Comparison of ENCODE assay signal across 10 cellular contexts in genomic region chr19:19892055-19892941, GRCh38. TPM values are rescaled to one million over a fixed set of nuclear protein-coding genes. Genes with fewer than 3 reads are reported as not detected.
A peak's percentile ranks its signal among the peaks of the same experiment; 100 is the strongest.
DNase-seq lines count a peak whose midpoint lies in the region; ATAC-seq, FAIRE-seq and TF ChIP-seq lines count a peak whose summit lies in the region.
"Not testable (repeated sequence)": the region's sequence is repeated elsewhere in the genome, so short reads cannot be mapped to it uniquely, and the experiment has no call there.
"Had no signal": no experiment of that assay in that cellular context is flagged by ENCODE, and none has a peak within 500 bp of the region (broad histone marks: within the 10 kb centered on the region; RNA-seq: fewer than 3 reads in every experiment).

No MANE protein-coding gene starts in this region.

- H3K36me3 ChIP-seq in BLaER1 (peaks cover 94% of the 10 kb centered on the region), HUES64 (ENCODE audit: insufficient read depth, low read length) (peaks cover 70% of the 10 kb centered on the region), HepG2 (replicated peaks in 1 of 2; ENCODE audit: control insufficient read depth in 1 of 2, insufficient read depth in 2 of 2, low read length in 2 of 2) (peaks cover 4 to 32% of the 10 kb centered on the region in 2 experiments; a peak in 4 of 5 replicates), thoracic aorta (peaks cover 20% of the 10 kb centered on the region)
- not testable (repeated sequence) for H3K36me3 ChIP-seq in GM12878 (ENCODE audit: control insufficient read depth in 2 of 2, insufficient read depth in 2 of 2, low read length in 1 of 2); endothelial cell of umbilical vein (ENCODE audit: control insufficient read depth in 2 of 2, extremely low read depth in 1 of 2, insufficient read depth in 2 of 2, low read length in 2 of 2)

- H3K27ac Mint-ChIP-seq in progenitor cell of endocrine pancreas: peak overlapping the region; percentile 91

- H3K27me3 Mint-ChIP-seq in progenitor cell of endocrine pancreas: not testable (repeated sequence)

- not testable (repeated sequence) for FAIRE-seq in GM12878 (lab: Jason Lieb, UNC); endothelial cell of umbilical vein (lab: Jason Lieb, UNC); HepG2 (lab: Jason Lieb, UNC)

- H3K9me3 Mint-ChIP-seq in progenitor cell of endocrine pancreas (ENCODE audit: low read depth): peaks cover 50% of the 10 kb centered on the region

- POLR2A ChIA-PET in GM12878 (lab: Charles Lee); endothelial cell of umbilical vein (lab: Charles Lee); HepG2 (lab: Yijun Ruan, JAX): not testable (repeated sequence)

- WGBS in HUES64: 94% methylated on average over 1 of the region's 3 CpGs
- 98% methylated on average over 3 of the region's 3 CpGs for WGBS in GM12878 (ENCODE audit: insufficient coverage, insufficient replicate concordance, low lambda C conversion rate, missing lambda C conversion rate)
- WGBS in HepG2 (ENCODE audit: low lambda C conversion rate): 100% methylated on average over 3 of the region's 3 CpGs

- not testable (repeated sequence) for TF ChIP-seq POLR2A in GM12878 (IDR thresholded peaks at IDR 0.05; ENCODE audit: low read depth, low read length); endothelial cell of umbilical vein (IDR thresholded peaks at IDR 0.05; ENCODE audit: low read depth, low read length); HepG2 (IDR thresholded peaks at IDR 0.05; ENCODE audit: insufficient read depth in 1 of 2, low read depth in 2 of 2, low read length in 2 of 2)

- in situ Hi-C loops in GM12878 (cut with MboI); HepG2 (cut with HindIII; ENCODE audit: extremely low pct_ligation_motif_present, low pct_unique_long_range_greater_than_20kb): not testable (repeated sequence)

- TF ChIP-seq EP300 in GM12878 (IDR thresholded peaks at IDR 0.05; ENCODE audit: borderline replicate concordance in 1 of 2, control insufficient read depth in 1 of 2, low read depth in 2 of 2, low read length in 2 of 2); HepG2 (IDR thresholded peaks at IDR 0.05; ENCODE audit: low read depth in 2 of 2, low read length in 2 of 2); HepG2 (CRISPR knock-in tag; IDR thresholded peaks at IDR 0.05; ENCODE audit: borderline replicate concordance): not testable (repeated sequence)

- H2AFZ ChIP-seq in GM12878 (ENCODE audit: control insufficient read depth, low read depth, low read length); endothelial cell of umbilical vein (ENCODE audit: low read depth, low read length); HepG2 (ENCODE audit: low read length): not testable (repeated sequence)

- dilution Hi-C loops in endothelial cell of umbilical vein (cut with MboI; ENCODE audit: extremely low pct_ligation_motif_present, low sequenced_read_pairs): not testable (repeated sequence)

- H3K4me2 ChIP-seq in BLaER1; GM12878 (ENCODE audit: control insufficient read depth, insufficient read depth); endothelial cell of umbilical vein (ENCODE audit: insufficient read depth, low read length); HepG2 (ENCODE audit: low read depth, low read length): not testable (repeated sequence)

- CTCF ChIA-PET in GM12878 (lab: Yijun Ruan, JAX); endothelial cell of umbilical vein (lab: Charles Lee); HepG2 (lab: Yijun Ruan, JAX; ENCODE audit: low intra/inter-chr PET ratio, low total read pairs): not testable (repeated sequence)

- not testable (repeated sequence) for TF ChIP-seq RAD21 in GM12878 (IDR thresholded peaks at IDR 0.05; ENCODE audit: insufficient read depth, low read depth, low read length); HepG2 (CRISPR knock-in tag; IDR thresholded peaks at IDR 0.05)

- not testable (repeated sequence) for H3K4me1 Mint-ChIP-seq in progenitor cell of endocrine pancreas (ENCODE audit: low read depth)

- peaks cover 71% of the 10 kb centered on the region for H3K36me3 Mint-ChIP-seq in progenitor cell of endocrine pancreas (ENCODE audit: insufficient read depth)

- TSS peak; percentile 52 for BruUV-seq in GM12878 (replicated peaks; lab: Mats Ljungman, UMichigan)
- TSS peak; percentile 17 for BruUV-seq in endothelial cell of umbilical vein (replicated peaks; lab: Mats Ljungman, UMichigan)
- TSS peak; percentile 36 for BruUV-seq in HepG2 (replicated peaks; lab: Mats Ljungman, UMichigan)

- not testable (repeated sequence) for H3K79me2 ChIP-seq in GM12878 (ENCODE audit: control insufficient read depth, insufficient read depth, low read length); endothelial cell of umbilical vein (ENCODE audit: control insufficient read depth, insufficient read depth, low read length); HepG2 (ENCODE audit: insufficient read depth, low read length)

- H4K20me1 ChIP-seq in BLaER1; GM12878 (ENCODE audit: control insufficient read depth, insufficient read depth); endothelial cell of umbilical vein (replicated peaks; ENCODE audit: control insufficient read depth, extremely low read depth, insufficient read depth, low read length); HepG2 (ENCODE audit: insufficient read depth, low read length): not testable (repeated sequence)

- H3K27ac ChIP-seq in BLaER1; HUES64 (ENCODE audit: low read depth, low read length); GM12878 (ENCODE audit: control insufficient read depth, insufficient read depth); endothelial cell of umbilical vein (ENCODE audit: insufficient read depth, low read depth, low read length); HepG2 (ENCODE audit: extremely low read length, insufficient read depth, low read length); thoracic aorta: not testable (repeated sequence)

- SMC1A ChIA-PET in GM12878 (lab: Charles Lee; ENCODE audit: uncharacterized antibody, unreplicated experiment): not testable (repeated sequence)

- not testable (repeated sequence) for H3K9ac ChIP-seq in BLaER1; HUES64 (ENCODE audit: low read depth, low read length); GM12878 (ENCODE audit: control insufficient read depth, insufficient read depth, low read length); endothelial cell of umbilical vein (replicated peaks; ENCODE audit: extremely low read depth, insufficient read depth, low read length); HepG2 (ENCODE audit: insufficient read depth, low read depth, low read length)

- peak; percentile 22 for DNase-seq in OCI-M1 (lab: John Stamatoyannopoulos, UW)
- not testable (repeated sequence) for DNase-seq in GM12878 (ENCODE audit: low read depth, low spot score); endothelial cell of umbilical vein (ENCODE audit: low read depth, low spot score); HepG2 (ENCODE audit: low spot score); progenitor cell of endocrine pancreas (ENCODE audit: low spot score, unreplicated experiment); thoracic aorta (ENCODE audit: low spot score)

- H3K4me3 ChIP-seq in BLaER1 (peak overlapping the region; percentile 54), HUES64 (ENCODE audit: low read length) (peak overlapping the region; percentile 16; the same call in 1 of the 2 replicates), thoracic aorta (peak overlapping the region; percentile 3)
- not testable (repeated sequence) for H3K4me3 ChIP-seq in GM12878; endothelial cell of umbilical vein (replicated peaks in 1 of 3; ENCODE audit: insufficient read depth in 1 of 3, low read depth in 1 of 3, low read length in 3 of 3); HepG2 (replicated peaks in 1 of 3; ENCODE audit: insufficient read depth in 1 of 3, low read depth in 2 of 3, low read length in 3 of 3)

- not testable (repeated sequence) for H3K27me3 ChIP-seq in BLaER1; HUES64 (ENCODE audit: insufficient read depth, low read length); GM12878 (replicated peaks in 1 of 2; ENCODE audit: control insufficient read depth in 2 of 2, insufficient read depth in 2 of 2, low read length in 1 of 2); endothelial cell of umbilical vein (ENCODE audit: control insufficient read depth in 2 of 2, insufficient read depth in 2 of 2, low read length in 2 of 2); HepG2 (ENCODE audit: control insufficient read depth in 1 of 2, insufficient read depth in 2 of 2, low read length in 2 of 2); thoracic aorta (replicated peaks; ENCODE audit: insufficient read depth)

- not testable (repeated sequence) for H3K4me3 Mint-ChIP-seq in progenitor cell of endocrine pancreas (ENCODE audit: low read depth)

- not testable (repeated sequence) for H3K9me1 ChIP-seq in endothelial cell of umbilical vein (replicated peaks; ENCODE audit: control insufficient read depth, extremely low read depth, insufficient read depth, low read length)

- intact Hi-C loops in GM12878 (cut with micrococcal nuclease; ENCODE audit: unreplicated experiment); endothelial cell of umbilical vein (cut with micrococcal nuclease); HepG2 (cut with micrococcal nuclease; ENCODE audit: unreplicated experiment): not testable (repeated sequence)

- not testable (repeated sequence) for TF ChIP-seq CTCF in GM12878 (IDR thresholded peaks at IDR 0.05 in 2 of 3, conservative IDR thresholded peaks at IDR 0.05 in 1 of 3; ENCODE audit: control insufficient read depth in 2 of 3, extremely low read depth in 1 of 3, insufficient read depth in 1 of 3, low read depth in 3 of 3, low read length in 3 of 3); endothelial cell of umbilical vein (IDR thresholded peaks at IDR 0.05; ENCODE audit: extremely low read depth in 1 of 2, insufficient read depth in 1 of 2, low read depth in 1 of 2, low read length in 2 of 2); HepG2 (CRISPR knock-in tag; IDR thresholded peaks at IDR 0.05); progenitor cell of endocrine pancreas (IDR thresholded peaks at IDR 0.05; ENCODE audit: unreplicated experiment); thoracic aorta (IDR thresholded peaks at IDR 0.05)

- ATAC-seq in GM12878; HepG2; thoracic aorta (ENCODE audit: insufficient number of reproducible peaks, low FRiP score, low read depth): not testable (repeated sequence)

- RAD21 ChIA-PET in GM12878 (lab: Charles Lee; ENCODE audit: unreplicated experiment): not testable (repeated sequence)

- H3K9me3 ChIP-seq in BLaER1 (peaks cover 100% of the 10 kb centered on the region), HUES64 (ENCODE audit: insufficient read depth, low read depth, low read length) (peaks cover 77% of the 10 kb centered on the region), GM12878 (replicated peaks; ENCODE audit: control insufficient read depth, insufficient read depth, low read length) (peaks cover 28% of the 10 kb centered on the region), HepG2 (ENCODE audit: low read length) (peaks cover 87% of the 10 kb centered on the region), thoracic aorta (peaks cover 91% of the 10 kb centered on the region)
- not testable (repeated sequence) for H3K9me3 ChIP-seq in endothelial cell of umbilical vein (replicated peaks; ENCODE audit: control insufficient read depth, insufficient read depth, low read length)

- H3K4me1 ChIP-seq in BLaER1; HUES64 (ENCODE audit: insufficient read depth, low read length); GM12878 (ENCODE audit: control insufficient read depth, insufficient read depth, low read length); endothelial cell of umbilical vein (ENCODE audit: control insufficient read depth, extremely low read depth, insufficient read depth, low read length); HepG2 (ENCODE audit: insufficient read depth, low read length); thoracic aorta (ENCODE audit: control insufficient read depth in 1 of 2, low read depth in 2 of 2): not testable (repeated sequence)

RNA-seq across cellular contexts. Expression of gene ZNF93, which starts 8.4 kb away (rescaled TPM):
- 46.8 TPM for polyA plus RNA-seq in HUES64 (2013, experiment 1 of 2)
- polyA plus RNA-seq in HUES64 (2013, experiment 2 of 2): 46.1 TPM
- total RNA-seq in GM12878 (2013; cell fraction: nucleolus; rRNA removed): 38.4 and 47.9 TPM in 2 replicates
- 1.1 and 2.0 TPM in 2 replicates for total RNA-seq in GM12878 (2014; rRNA removed)
- 2.1 and 2.6 TPM in 2 replicates for total RNA-seq in GM12878 (2014; rRNA removed; fragmentation: Illumina TruSeq; extraction: Trizol)
- 0.58 and 0.77 TPM in 2 replicates for total RNA-seq in GM12878 (2021)
- polyA plus RNA-seq in GM12878 (2011; ENCODE audit: low read depth): 5.5 TPM
- 7.9 and 8.8 TPM in 2 replicates for polyA plus RNA-seq in GM12878 (2011; rRNA removed)
- polyA plus RNA-seq in GM12878 (2011; cell fraction: cytosol; rRNA removed): 6.4 and 8.5 TPM in 2 replicates
- 6.1 and 6.6 TPM in 2 replicates for polyA plus RNA-seq in GM12878 (2011; cell fraction: nucleus; rRNA removed)
- 4.2 and 4.5 TPM in 2 replicates for polyA plus RNA-seq in GM12878 (2012)
- 2.0 and 2.2 TPM in 2 replicates for polyA plus RNA-seq in GM12878 (2014; fragmentation: Illumina TruSeq; extraction: Trizol)
- 1 to 10 TPM; 1.4 to 1.9 TPM for polyA plus RNA-seq in GM12878 (2014; fragmentation: Nextera tagmentation; extraction: Ambion mirVana)
- 0.70 and 2.0 TPM in 2 replicates for polyA plus RNA-seq in GM12878 (2014; rRNA removed)
- polyA plus RNA-seq in GM12878 (2016; fragmentation: Nextera tagmentation; extraction: Ambion mirVana): 1 to 10 TPM; 2.4 to 3.0 TPM
- 12.1 and 13.5 TPM in 2 replicates for polyA minus RNA-seq in GM12878 (2011; rRNA and poly(A)+ RNA removed)
- 3.1 and 5.1 TPM in 2 replicates for polyA minus RNA-seq in GM12878 (2011; cell fraction: cytosol; rRNA and poly(A)+ RNA removed)
- 5.4 and 9.2 TPM in 2 replicates for polyA minus RNA-seq in GM12878 (2011; cell fraction: nucleus; rRNA and poly(A)+ RNA removed)
- total RNA-seq in endothelial cell of umbilical vein: 5.6 and 9.9 TPM in 2 replicates
- 8.1 and 8.9 TPM in 2 replicates for polyA plus RNA-seq in endothelial cell of umbilical vein
- polyA plus RNA-seq in endothelial cell of umbilical vein (2011; cell fraction: cytosol; rRNA removed): 9.6 and 10.7 TPM in 2 replicates
- polyA plus RNA-seq in endothelial cell of umbilical vein (2011; cell fraction: nucleus; rRNA removed): 13.7 and 19.2 TPM in 2 replicates
- 2.1 and 2.2 TPM in 2 replicates for polyA plus RNA-seq in endothelial cell of umbilical vein (2012)
- polyA minus RNA-seq in endothelial cell of umbilical vein: 13.8 and 14.7 TPM in 2 replicates
- polyA minus RNA-seq in endothelial cell of umbilical vein (2011; cell fraction: cytosol; rRNA and poly(A)+ RNA removed): not detected
- polyA minus RNA-seq in endothelial cell of umbilical vein (2011; cell fraction: nucleus; rRNA and poly(A)+ RNA removed): 21.2 and 30.3 TPM in 2 replicates
- 0.66 and 1.0 TPM in 2 replicates for total RNA-seq in HepG2 (2016; rRNA removed; fragmentation: Illumina TruSeq; extraction: Trizol)
- 0.30 and 0.35 TPM in 2 replicates for total RNA-seq in HepG2 (2016; cell fraction: cytosol; rRNA removed; fragmentation: Illumina TruSeq; extraction: Trizol; ENCODE audit: low read depth)
- 0.61 and 0.97 TPM in 2 replicates for total RNA-seq in HepG2 (2016; cell fraction: insoluble cytoplasmic fraction; rRNA removed; fragmentation: Illumina TruSeq; extraction: Trizol)
- 0.24 and 0.56 TPM in 2 replicates for total RNA-seq in HepG2 (2016; cell fraction: membrane; rRNA removed; fragmentation: Illumina TruSeq; extraction: Trizol)
- 0.40 and 0.97 TPM in 2 replicates for total RNA-seq in HepG2 (2016; cell fraction: nucleus; rRNA removed; fragmentation: Illumina TruSeq; extraction: Trizol)
- polyA plus RNA-seq in HepG2 (2011; rRNA removed): 0.25 and 0.49 TPM in 2 replicates
- 0.24 and 0.35 TPM in 2 replicates for polyA plus RNA-seq in HepG2 (2011; cell fraction: cytosol; rRNA removed)
- 0.32 and 0.40 TPM in 2 replicates for polyA plus RNA-seq in HepG2 (2011; cell fraction: nucleus; rRNA removed)
- polyA plus RNA-seq in HepG2 (2012): 0.40 and 0.59 TPM in 2 replicates
- 0.07 and 0.24 TPM in 2 replicates for polyA plus RNA-seq in HepG2 (2016; cell fraction: cytosol; fragmentation: Illumina TruSeq; extraction: Trizol; ENCODE audit: low read depth)
- 0.87 and 1.4 TPM in 2 replicates for polyA plus RNA-seq in HepG2 (2016; cell fraction: insoluble cytoplasmic fraction; fragmentation: Illumina TruSeq; extraction: Trizol; ENCODE audit: low read depth)
- 0.13 and 0.23 TPM in 2 replicates for polyA plus RNA-seq in HepG2 (2016; cell fraction: membrane; fragmentation: Illumina TruSeq; extraction: Trizol; ENCODE audit: low read depth)
- polyA plus RNA-seq in HepG2 (2016; cell fraction: nucleus; fragmentation: Illumina TruSeq; extraction: Trizol; ENCODE audit: insufficient read depth, low read depth): 0.73 and 1.4 TPM in 2 replicates
- 0.07 and 0.24 TPM in 2 replicates for polyA minus RNA-seq in HepG2 (2011; rRNA and poly(A)+ RNA removed; ENCODE audit: low replicate concordance)
- not detected in 2 replicates for polyA minus RNA-seq in HepG2 (2011; cell fraction: cytosol; rRNA and poly(A)+ RNA removed)
- polyA minus RNA-seq in HepG2 (2011; cell fraction: nucleus; rRNA and poly(A)+ RNA removed): 1.4 and 2.0 TPM in 2 replicates
- 36.5 and 40.7 TPM in 2 replicates for total RNA-seq in progenitor cell of endocrine pancreas
- total RNA-seq in thoracic aorta: 10 to 100 TPM in 1 of 2 donors, 1 to 10 TPM in 1; 3.0 to 11.6 TPM
- total RNA-seq: G401 had no signal

RNA-seq across cellular contexts. Expression of gene ZNF253, which starts 26.6 kb away (rescaled TPM):
- polyA plus RNA-seq in HUES64 (2013, experiment 1 of 2): 16.5 TPM
- polyA plus RNA-seq in HUES64 (2013, experiment 2 of 2): 20.2 TPM
- 46.6 and 49.7 TPM in 2 replicates for total RNA-seq in GM12878 (2013; cell fraction: nucleolus; rRNA removed)
- 5.1 and 6.0 TPM in 2 replicates for total RNA-seq in GM12878 (2014; rRNA removed)
- total RNA-seq in GM12878 (2014; rRNA removed; fragmentation: Illumina TruSeq; extraction: Trizol): 7.3 and 7.8 TPM in 2 replicates
- 3.7 and 4.8 TPM in 2 replicates for total RNA-seq in GM12878 (2021)
- polyA plus RNA-seq in GM12878 (2011; ENCODE audit: low read depth): 2.2 TPM
- polyA plus RNA-seq in GM12878 (2011; rRNA removed): 4.4 and 6.5 TPM in 2 replicates
- polyA plus RNA-seq in GM12878 (2011; cell fraction: cytosol; rRNA removed): 1.5 and 2.3 TPM in 2 replicates
- 3.1 and 3.2 TPM in 2 replicates for polyA plus RNA-seq in GM12878 (2011; cell fraction: nucleus; rRNA removed)
- polyA plus RNA-seq in GM12878 (2012): 3.7 and 4.4 TPM in 2 replicates
- polyA plus RNA-seq in GM12878 (2014; fragmentation: Illumina TruSeq; extraction: Trizol): 6.9 and 11.1 TPM in 2 replicates
- polyA plus RNA-seq in GM12878 (2014; fragmentation: Nextera tagmentation; extraction: Ambion mirVana): 1 to 10 TPM; 2.6 to 3.3 TPM
- 1.8 and 3.1 TPM in 2 replicates for polyA plus RNA-seq in GM12878 (2014; rRNA removed)
- polyA plus RNA-seq in GM12878 (2016; fragmentation: Nextera tagmentation; extraction: Ambion mirVana): 1 to 10 TPM; 7.7 to 8.9 TPM
- 2.2 and 3.4 TPM in 2 replicates for polyA minus RNA-seq in GM12878 (2011; rRNA and poly(A)+ RNA removed)
- polyA minus RNA-seq in GM12878 (2011; cell fraction: cytosol; rRNA and poly(A)+ RNA removed): 1.1 TPM in 2 replicates
- polyA minus RNA-seq in GM12878 (2011; cell fraction: nucleus; rRNA and poly(A)+ RNA removed): 1.6 and 3.5 TPM in 2 replicates
- 3.9 and 8.4 TPM in 2 replicates for total RNA-seq in endothelial cell of umbilical vein
- 0.64 and 0.86 TPM in 2 replicates for polyA plus RNA-seq in endothelial cell of umbilical vein
- 1.3 TPM in 2 replicates for polyA plus RNA-seq in endothelial cell of umbilical vein (2011; cell fraction: cytosol; rRNA removed)
- 2.7 and 3.0 TPM in 2 replicates for polyA plus RNA-seq in endothelial cell of umbilical vein (2011; cell fraction: nucleus; rRNA removed)
- polyA plus RNA-seq in endothelial cell of umbilical vein (2012): 0.64 and 0.74 TPM in 2 replicates
- 1.3 and 1.9 TPM in 2 replicates for polyA minus RNA-seq in endothelial cell of umbilical vein
- polyA minus RNA-seq in endothelial cell of umbilical vein (2011; cell fraction: cytosol; rRNA and poly(A)+ RNA removed): not detected
- polyA minus RNA-seq in endothelial cell of umbilical vein (2011; cell fraction: nucleus; rRNA and poly(A)+ RNA removed): 2.7 and 4.3 TPM in 2 replicates
- total RNA-seq in HepG2 (2016; rRNA removed; fragmentation: Illumina TruSeq; extraction: Trizol): 10.6 and 12.8 TPM in 2 replicates
- 1.2 and 1.7 TPM in 2 replicates for total RNA-seq in HepG2 (2016; cell fraction: cytosol; rRNA removed; fragmentation: Illumina TruSeq; extraction: Trizol; ENCODE audit: low read depth)
- total RNA-seq in HepG2 (2016; cell fraction: insoluble cytoplasmic fraction; rRNA removed; fragmentation: Illumina TruSeq; extraction: Trizol): 10.1 and 11.6 TPM in 2 replicates
- 4.2 and 8.1 TPM in 2 replicates for total RNA-seq in HepG2 (2016; cell fraction: membrane; rRNA removed; fragmentation: Illumina TruSeq; extraction: Trizol)
- 12.7 and 17.2 TPM in 2 replicates for total RNA-seq in HepG2 (2016; cell fraction: nucleus; rRNA removed; fragmentation: Illumina TruSeq; extraction: Trizol)
- polyA plus RNA-seq in HepG2 (2011; rRNA removed): 3.5 and 3.6 TPM in 2 replicates
- polyA plus RNA-seq in HepG2 (2011; cell fraction: cytosol; rRNA removed): 1.4 and 2.5 TPM in 2 replicates
- polyA plus RNA-seq in HepG2 (2011; cell fraction: nucleus; rRNA removed): 3.0 and 3.4 TPM in 2 replicates
- 3.7 and 6.1 TPM in 2 replicates for polyA plus RNA-seq in HepG2 (2012)
- polyA plus RNA-seq in HepG2 (2016; cell fraction: cytosol; fragmentation: Illumina TruSeq; extraction: Trizol; ENCODE audit: low read depth): 0.58 and 0.64 TPM in 2 replicates
- 10.5 and 10.9 TPM in 2 replicates for polyA plus RNA-seq in HepG2 (2016; cell fraction: insoluble cytoplasmic fraction; fragmentation: Illumina TruSeq; extraction: Trizol; ENCODE audit: low read depth)
- polyA plus RNA-seq in HepG2 (2016; cell fraction: membrane; fragmentation: Illumina TruSeq; extraction: Trizol; ENCODE audit: low read depth): 1.9 and 2.1 TPM in 2 replicates
- 10.5 and 14.1 TPM in 2 replicates for polyA plus RNA-seq in HepG2 (2016; cell fraction: nucleus; fragmentation: Illumina TruSeq; extraction: Trizol; ENCODE audit: insufficient read depth, low read depth)
- 0.65 and 1.6 TPM in 2 replicates for polyA minus RNA-seq in HepG2 (2011; rRNA and poly(A)+ RNA removed; ENCODE audit: low replicate concordance)
- 4.0 and 4.7 TPM in 2 replicates for polyA minus RNA-seq in HepG2 (2011; cell fraction: cytosol; rRNA and poly(A)+ RNA removed)
- 20.2 and 30.8 TPM in 2 replicates for polyA minus RNA-seq in HepG2 (2011; cell fraction: nucleus; rRNA and poly(A)+ RNA removed)
- 50.0 and 59.4 TPM in 2 replicates for total RNA-seq in progenitor cell of endocrine pancreas
- 1 to 10 TPM; 3.0 to 9.0 TPM for total RNA-seq in thoracic aorta
- total RNA-seq: HT1080 had no signal
